In the genomic region with DNA sequence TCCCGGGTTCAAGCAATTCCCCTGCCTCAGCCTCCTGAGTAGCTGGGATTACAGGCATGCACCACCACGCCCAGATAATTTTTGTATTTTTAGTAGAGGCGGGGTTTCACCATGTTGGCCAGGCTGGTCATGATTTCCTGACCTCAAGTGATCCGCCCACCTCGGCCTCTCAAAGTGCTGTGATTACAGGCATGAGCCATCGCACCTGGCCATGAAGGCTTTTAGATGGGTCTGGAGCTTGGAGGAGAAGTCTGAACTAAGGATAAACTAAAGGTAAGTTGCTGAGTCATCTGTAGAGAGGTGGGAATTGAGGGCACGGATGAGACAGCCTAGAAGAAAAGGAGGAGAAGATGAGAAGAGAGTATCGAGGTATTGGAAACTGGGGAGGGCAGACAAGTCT, we compare ENCODE assay signal across 9 cellular contexts. TPM values are rescaled to one million over a fixed set of nuclear protein-coding genes. Genes with fewer than 3 reads are reported as not detected.
DNase-seq lines count a peak whose midpoint lies in the region; ATAC-seq, FAIRE-seq and TF ChIP-seq lines count a peak whose summit lies in the region.
"Not testable (repeated sequence)": the region's sequence is repeated elsewhere in the genome, so short reads cannot be mapped to it uniquely, and the experiment has no call there.
"Had no signal": no experiment of that assay in that cellular context is flagged by ENCODE, and none has a peak within 500 bp of the region (broad histone marks: within the 10 kb centered on the region; RNA-seq: fewer than 3 reads in every experiment).

A gene (plus strand): TSS at position 199 of the 400 bp plus-strand sequence. CDS start 80,619 bp downstream, outside the sequence.

- H2BK15ac ChIP-seq in IMR-90 (ENCODE audit: low read depth, low read length) (peak within 1 kb of the TSS; percentile 39; the same call in 1 of the 3 replicates), H1 (ENCODE audit: low read length) (0 out of 2 replicates have a peak within 1 kb of the TSS, but pooled peaks have one; percentile 89)

- H2BK12ac ChIP-seq in H1 (ENCODE audit: low read depth, low read length) = not testable (repeated sequence)

- in situ Hi-C loops in Caki2 (cut with HindIII; ENCODE audit: low pct_unique_long_range_greater_than_20kb, low sequenced_read_pairs); IMR-90 (cut with MboI; ENCODE audit: low sequenced_read_pairs): not testable (repeated sequence)

- H2AFZ ChIP-seq in IMR-90 (replicated peaks; ENCODE audit: low read length, poor library complexity); H1 (ENCODE audit: low read length); hepatocyte: not testable (repeated sequence)

- H2BK20ac ChIP-seq in IMR-90 (ENCODE audit: low read depth, low read length) = peak within 1 kb of the TSS; percentile 52; the same call in 1 of the 2 replicates
- H2BK20ac ChIP-seq in H1 (ENCODE audit: low read length) = not testable (repeated sequence)

- H3K23ac ChIP-seq in IMR-90 (ENCODE audit: low read depth, low read length); H1 (ENCODE audit: insufficient read length): not testable (repeated sequence)

- H3K4me1 Mint-ChIP-seq in WTC11 = peaks cover 53% of the 10 kb centered on the region
- peaks cover 50% of the 10 kb centered on the region for H3K4me1 Mint-ChIP-seq in nephron progenitor cell

- not testable (repeated sequence) for H3K9ac ChIP-seq in IMR-90 (ENCODE audit: low read depth, low read length); H1 (replicated peaks in 1 of 4; ENCODE audit: extremely low read depth in 1 of 4, low read depth in 3 of 4, low read length in 3 of 4)

- H3K27me3 ChIP-seq in IMR-90 (ENCODE audit: control insufficient read depth, insufficient read depth, low read length); H1 (replicated peaks in 1 of 4; ENCODE audit: control insufficient read depth in 3 of 4, extremely low read depth in 1 of 4, insufficient read depth in 3 of 4, low read length in 3 of 4); hepatocyte; sigmoid colon; uterus: not testable (repeated sequence)

- H2BK5ac ChIP-seq in IMR-90 (ENCODE audit: low read depth, low read length, poor library complexity, severe bottlenecking); H1 (ENCODE audit: low read depth, low read length): not testable (repeated sequence)

- CTCF ChIA-PET in IMR-90 (lab: Yijun Ruan, JAX); WTC11 (lab: Charles Lee): not testable (repeated sequence)
- CTCF ChIA-PET in H1 (lab: Charles Lee; ENCODE audit: partially characterized antibody) = interaction anchor here (0.6 kb wide), 1 partner anchor 10 kb away, joined by 3 read pairs; no protein-coding TSS in a partner anchor

- H3K9me1 ChIP-seq in IMR-90 (ENCODE audit: insufficient read depth, low read length) = not testable (repeated sequence)

- not testable (repeated sequence) for FAIRE-seq in H1 (lab: Jason Lieb, UNC)

- H3K79me1 ChIP-seq in IMR-90 (ENCODE audit: low read depth in 1 of 2, low read length in 2 of 2); H1 (ENCODE audit: low read depth, low read length): not testable (repeated sequence)

- peak within 1 kb of the TSS; percentile 57; the same call in 1 of the 2 replicates for H4K91ac ChIP-seq in IMR-90 (ENCODE audit: insufficient read depth, low read depth, low read length)
- not testable (repeated sequence) for H4K91ac ChIP-seq in H1 (replicated peaks; ENCODE audit: insufficient read length, low read length)

- not testable (repeated sequence) for H4K20me1 ChIP-seq in IMR-90 (ENCODE audit: insufficient read depth, low read length); H1 (replicated peaks in 1 of 2; ENCODE audit: control insufficient read depth in 1 of 2, insufficient read depth in 2 of 2, low read length in 2 of 2); hepatocyte (ENCODE audit: insufficient read depth, poor library complexity, severe bottlenecking)

- not testable (repeated sequence) for H3K23me2 ChIP-seq in H1 (ENCODE audit: low read depth, low read length)

- not testable (repeated sequence) for ATAC-seq in IMR-90 (ENCODE audit: low read depth); WTC11

- H3K4ac ChIP-seq in IMR-90 (ENCODE audit: low read depth, low read length) = peak within 1 kb of the TSS; percentile 7; the same call in 1 of the 2 replicates
- H3K4ac ChIP-seq in H1 (replicated peaks; ENCODE audit: insufficient read length, low read depth, low read length) = not testable (repeated sequence)

- peak; percentile 83 for DNase-seq in Caki2 (ENCODE audit: low read depth)
- not testable (repeated sequence) for DNase-seq in IMR-90; WTC11 (ENCODE audit: low spot score); H1 (ENCODE audit: low read depth in 1 of 2, low spot score in 2 of 2); hepatocyte (ENCODE audit: low spot score); nephron progenitor cell; sigmoid colon; uterus

- H3K36me3 Mint-ChIP-seq in WTC11 = not testable (repeated sequence)
- peaks cover 17% of the 10 kb centered on the region for H3K36me3 Mint-ChIP-seq in nephron progenitor cell (ENCODE audit: low read depth)

- H3K18ac ChIP-seq in IMR-90 (ENCODE audit: low read depth, low read length) = peak within 1 kb of the TSS; percentile 33; the same call in 1 of the 2 replicates
- not testable (repeated sequence) for H3K18ac ChIP-seq in H1 (ENCODE audit: extremely low read depth, low read length)

- H3K4me1 ChIP-seq in IMR-90 (ENCODE audit: control insufficient read depth, insufficient read depth, low read length) (peaks cover 14% of the 10 kb centered on the region), H1 (replicated peaks in 1 of 4; ENCODE audit: control insufficient read depth in 3 of 4, insufficient read depth in 4 of 4, low read length in 3 of 4) (peaks cover 2 to 12% (median 7%) of the 10 kb centered on the region in 4 experiments), hepatocyte (ENCODE audit: insufficient read depth) (peaks cover 13% of the 10 kb centered on the region), sigmoid colon (peaks cover 0 to 11% (median 3%) of the 10 kb centered on the region in 4 donors)
- not testable (repeated sequence) for H3K4me1 ChIP-seq in uterus

- H4K8ac ChIP-seq in IMR-90 (ENCODE audit: low read depth in 2 of 2, low read length in 2 of 2) = peak within 1 kb of the TSS in 1 of 2 experiments; percentile 23; a peak in 1 of 4 replicates
- H4K8ac ChIP-seq in H1 (ENCODE audit: extremely low read depth, insufficient read depth, low read length) = not testable (repeated sequence)

- H3K9me3 ChIP-seq in IMR-90 (ENCODE audit: control insufficient read depth, insufficient read depth, low read length); H1 (ENCODE audit: insufficient read depth in 2 of 2, low read depth in 1 of 2, low read length in 1 of 2); hepatocyte (ENCODE audit: low read depth); sigmoid colon; uterus: not testable (repeated sequence)

- H2AK5ac ChIP-seq in IMR-90 (ENCODE audit: low read depth, low read length) = peak within 1 kb of the TSS; percentile 69; the same call in 1 of the 2 replicates
- H2AK5ac ChIP-seq in H1 (ENCODE audit: low read depth, low read length) = 0 out of 2 replicates have a peak within 1 kb of the TSS, but pooled peaks have one; percentile 25

- H3K27ac Mint-ChIP-seq in WTC11 = peak within 1 kb of the TSS; percentile 57
- peak within 1 kb of the TSS; percentile 4 for H3K27ac Mint-ChIP-seq in nephron progenitor cell

- not testable (repeated sequence) for H3K4me3 Mint-ChIP-seq in WTC11, nephron progenitor cell

- not testable (repeated sequence) for TF ChIP-seq CTCF in IMR-90 (conservative IDR thresholded peaks at IDR 0.05; ENCODE audit: low read depth, low read length); WTC11 (IDR thresholded peaks at IDR 0.05); H1 (IDR thresholded peaks at IDR 0.05; ENCODE audit: control extremely low read depth in 1 of 3, insufficient read depth in 1 of 3, low read depth in 1 of 3, low read length in 3 of 3); hepatocyte (IDR thresholded peaks at IDR 0.05; ENCODE audit: poor library complexity); nephron progenitor cell (IDR thresholded peaks at IDR 0.05); sigmoid colon (IDR thresholded peaks at IDR 0.05); uterus (IDR thresholded peaks at IDR 0.05)

- H3K14ac ChIP-seq in IMR-90 (replicated peaks; ENCODE audit: low read depth, low read length) = peak within 1 kb of the TSS; percentile 35
- not testable (repeated sequence) for H3K14ac ChIP-seq in H1 (ENCODE audit: insufficient read length)

- H2AK9ac ChIP-seq in IMR-90 (replicated peaks; ENCODE audit: low read depth, low read length, poor library complexity) = not testable (repeated sequence)

- not testable (repeated sequence) for H3K9me2 ChIP-seq in hepatocyte (replicated peaks; ENCODE audit: insufficient read depth)

- H4K5ac ChIP-seq in IMR-90 (ENCODE audit: low read depth, low read length); H1 (ENCODE audit: insufficient read length, low read depth, low read length): not testable (repeated sequence)

- not testable (repeated sequence) for TF ChIP-seq EP300 in H1 (IDR thresholded peaks at IDR 0.05; ENCODE audit: borderline replicate concordance in 1 of 2, low read depth in 2 of 2, low read length in 2 of 2); sigmoid colon (IDR thresholded peaks at IDR 0.05)

- POLR2A ChIA-PET in IMR-90 (lab: Charles Lee; ENCODE audit: unreplicated experiment); WTC11 (lab: Charles Lee); H1 (lab: Charles Lee; ENCODE audit: partially characterized antibody): not testable (repeated sequence)

- not testable (repeated sequence) for H3K27me3 Mint-ChIP-seq in WTC11 (ENCODE audit: low read depth); nephron progenitor cell (ENCODE audit: low read depth, poor library complexity)

- WGBS in IMR-90 (ENCODE audit: extremely low coverage in 2 of 2, insufficient read length in 1 of 2), 2 experiments = 93% methylated on average over 5 of the region's 8 CpGs; no CpG with 5 or more reads in 1 of the 2 experiments
- WGBS in H1 (ENCODE audit: extremely low coverage in 1 of 2, insufficient coverage in 1 of 2, insufficient read length in 1 of 2, insufficient replicate concordance in 2 of 2, low coverage in 1 of 2, low lambda C conversion rate in 2 of 2, missing lambda C conversion rate in 1 of 2), 2 experiments = 92 to 100% methylated on average over 1 to 8 of the region's 8 CpGs
- WGBS in hepatocyte (ENCODE audit: low lambda C conversion rate, missing lambda C conversion rate) = 93% methylated on average over 8 of the region's 8 CpGs
- 90 to 92% methylated on average over 8 of the region's 8 CpGs for WGBS in sigmoid colon, 2 donors

- not testable (repeated sequence) for H3K56ac ChIP-seq in IMR-90 (ENCODE audit: extremely low read depth, insufficient read depth, low read length); H1 (replicated peaks; ENCODE audit: insufficient read length, low read depth, low read length)

- peak within 1 kb of the TSS; percentile 59; the same call in 1 of the 2 replicates for H2BK120ac ChIP-seq in IMR-90 (ENCODE audit: low read depth, low read length)
- not testable (repeated sequence) for H2BK120ac ChIP-seq in H1 (replicated peaks; ENCODE audit: low read depth, low read length)

- dilution Hi-C loops in IMR-90 (cut with HindIII; ENCODE audit: low sequenced_read_pairs, unreplicated experiment) = not testable (repeated sequence)

- not testable (repeated sequence) for TF ChIP-seq POLR2A in IMR-90 (IDR thresholded peaks at IDR 0.05; ENCODE audit: low read depth, low read length); H1 (IDR thresholded peaks at IDR 0.05; ENCODE audit: control extremely low read depth in 1 of 2, low read depth in 2 of 2, low read length in 2 of 2); sigmoid colon (IDR thresholded peaks at IDR 0.05); uterus (IDR thresholded peaks at IDR 0.05)

- intact Hi-C loops in IMR-90 (cut with micrococcal nuclease) = loop anchor here (10.0 kb wide), 1 partner anchor 682 kb away; no protein-coding TSS in a partner anchor
- intact Hi-C loops in sigmoid colon (cut with DNase I); uterus (cut with DNase I; ENCODE audit: low total_unique reads): not testable (repeated sequence)

- not testable (repeated sequence) for BruUV-seq in IMR-90 (replicated peaks; lab: Mats Ljungman, UMichigan)

- H3K9me3 Mint-ChIP-seq in WTC11, nephron progenitor cell: not testable (repeated sequence)

- H3K4me2 ChIP-seq in IMR-90 (ENCODE audit: low read depth, low read length); H1 (ENCODE audit: insufficient read depth in 1 of 2, low read depth in 2 of 2, low read length in 2 of 2); hepatocyte: not testable (repeated sequence)

- H3K36me3 ChIP-seq in IMR-90 (ENCODE audit: control insufficient read depth, insufficient read depth, low read length); H1 (ENCODE audit: control insufficient read depth in 2 of 4, insufficient read depth in 4 of 4, low read length in 3 of 4); hepatocyte (replicated peaks; ENCODE audit: insufficient read depth, low read depth); sigmoid colon; uterus: not testable (repeated sequence)

- not testable (repeated sequence) for TF ChIP-seq RAD21 in IMR-90 (IDR thresholded peaks at IDR 0.05; ENCODE audit: low read length); H1 (IDR thresholded peaks at IDR 0.05 in 1 of 2, conservative IDR thresholded peaks at IDR 0.05 in 1 of 2; ENCODE audit: low read depth in 2 of 2, low read length in 2 of 2)

- H3K79me2 ChIP-seq in H1 (ENCODE audit: control insufficient read depth in 1 of 2, insufficient read depth in 2 of 2, low read length in 2 of 2); hepatocyte: not testable (repeated sequence)

- not testable (repeated sequence) for H3K27ac ChIP-seq in IMR-90 (ENCODE audit: insufficient read depth, low read length); H1 (ENCODE audit: low read depth, low read length); sigmoid colon; uterus
- H3K27ac ChIP-seq in hepatocyte = peak within 1 kb of the TSS; percentile 46

- not testable (repeated sequence) for H3K4me3 ChIP-seq in IMR-90 (ENCODE audit: insufficient read depth, low read depth, low read length); H1 (ENCODE audit: extremely low read depth in 1 of 4, insufficient read depth in 2 of 4, low read depth in 3 of 4, low read length in 4 of 4); hepatocyte; sigmoid colon; uterus

RNA-seq across cellular contexts. Expression of the gene that starts here (rescaled TPM):
- total RNA-seq in Caki2 (2014; rRNA removed; shearing (Covaris generic); ENCODE audit: low replicate concordance) = 44.5 and 51.3 TPM in 2 replicates
- 127 and 173 TPM in 2 replicates for total RNA-seq in IMR-90 (2012; rRNA removed)
- 29.9 and 31.3 TPM in 2 replicates for polyA plus RNA-seq in IMR-90 (2012; rRNA removed)
- polyA plus RNA-seq in IMR-90 (2012; cell fraction: cytosol; rRNA removed) = 17.3 and 27.4 TPM in 2 replicates
- polyA plus RNA-seq in IMR-90 (2012; cell fraction: nucleus; rRNA removed; ENCODE audit: low replicate concordance) = 22.0 and 26.1 TPM in 2 replicates
- 58.1 to 71.0 TPM (median 59.7 TPM) in 3 replicates for total RNA-seq in WTC11 (2021)
- 67.0 and 69.3 TPM in 2 replicates for total RNA-seq in H1 (2021; fragmentation: NEBNext Ultra II Directional; extraction: Animal tissue kit (Norgen Biotek cat#: 25700))
- 36.9 and 53.4 TPM in 2 replicates for polyA plus RNA-seq in H1 (2011; rRNA removed)
- polyA plus RNA-seq in H1 (2011; cell fraction: cytosol; rRNA removed) = 40.7 TPM
- polyA plus RNA-seq in H1 (2011; cell fraction: nucleus; rRNA removed) = 118 TPM
- polyA plus RNA-seq in H1 (2012, experiment 1 of 2) = 26.3 to 39.5 TPM (median 35.6 TPM) in 4 replicates
- polyA plus RNA-seq in H1 (2012, experiment 2 of 2) = 1.8 TPM
- polyA plus RNA-seq in H1 (2013, experiment 1 of 2) = 79.4 TPM
- 74.1 TPM for polyA plus RNA-seq in H1 (2013, experiment 2 of 2)
- 187 and 223 TPM in 2 replicates for polyA minus RNA-seq in H1 (2011; rRNA and poly(A)+ RNA removed)
- 110 TPM for polyA minus RNA-seq in H1 (2011; cell fraction: cytosol; rRNA and poly(A)+ RNA removed)
- polyA minus RNA-seq in H1 (2011; cell fraction: nucleus; rRNA and poly(A)+ RNA removed) = 335 TPM
- total RNA-seq in hepatocyte = 70.9 and 88.5 TPM in 2 replicates
- 13.7 and 16.1 TPM in 2 replicates for polyA plus RNA-seq in hepatocyte
- total RNA-seq in sigmoid colon = 10 to 100 TPM; 28.8 to 82.3 (median 58.1) TPM
- 1 to 10 TPM in 1 of 3 donors, under 1 TPM in 1, not detected in 1; 0.60 to 1.5 TPM for polyA plus RNA-seq in sigmoid colon
- 10 to 100 TPM in 3 of 4 donors, 1 to 10 TPM in 1; 5.9 to 61.5 (median 24.6) TPM for total RNA-seq in uterus
- total RNA-seq: activated naive CD4-positive, alpha-beta T cell treated with anti-CD3 and anti-CD28 coated beads, Interleukin-2, amount 50 U/mL, for 72 hours had no signal
